ENCODE assay signal across 8 cellular contexts in the genomic region with DNA sequence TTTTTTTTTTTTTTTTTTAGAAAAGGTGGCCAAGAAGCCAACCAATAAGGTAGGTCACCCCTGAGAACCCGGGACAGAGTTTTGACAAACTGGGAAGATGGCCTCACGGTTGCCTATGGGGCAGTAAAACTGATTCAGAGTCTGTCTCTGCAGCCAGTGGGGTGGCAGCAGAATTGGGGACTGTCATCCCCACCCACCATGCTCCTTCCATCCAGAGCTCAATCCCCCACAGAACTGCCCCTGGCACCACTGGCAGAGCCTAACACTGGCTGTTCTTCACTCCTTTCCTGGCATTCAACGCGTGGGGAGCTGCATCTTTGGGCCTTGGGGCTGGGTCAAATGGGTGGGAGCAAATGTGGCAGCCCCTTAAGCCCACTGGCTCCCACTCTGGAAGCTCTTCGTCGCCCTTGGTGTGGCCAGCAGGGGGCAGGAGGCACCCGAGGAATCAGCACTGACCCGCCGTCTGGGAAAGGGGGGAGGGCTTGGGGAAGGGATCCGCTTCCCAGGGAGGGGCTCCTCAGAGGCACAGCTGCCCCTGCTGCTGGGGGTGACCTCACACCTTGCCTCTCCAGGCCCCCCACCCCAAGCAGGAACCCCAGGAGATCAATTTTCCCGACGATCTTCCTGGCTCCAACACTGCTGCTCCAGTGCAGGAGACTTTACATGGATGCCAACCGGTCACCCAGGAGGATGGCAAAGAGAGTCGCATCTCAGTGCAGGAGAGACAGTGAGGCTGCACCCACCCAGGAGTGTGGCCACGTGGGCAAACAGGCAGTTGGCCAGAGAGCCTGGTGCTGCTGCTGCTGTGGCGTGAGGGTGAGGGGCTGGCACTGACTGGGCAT. TPM values are rescaled to one million over a fixed set of nuclear protein-coding genes. Genes with fewer than 3 reads are reported as not detected.
A peak's percentile ranks its signal among the peaks of the same experiment; 100 is the strongest.
DNase-seq lines count a peak whose midpoint lies in the region; ATAC-seq and TF ChIP-seq lines count a peak whose summit lies in the region.

No MANE protein-coding gene starts in this region.

- POLR2A ChIA-PET in activated CD4-positive, alpha-beta memory T cell treated with anti-CD3 and anti-CD28 coated beads for 36 hours (lab: Charles Lee): no interaction called here
- POLR2A ChIA-PET in T-cell (lab: Charles Lee): no interaction called here

- WGBS in H9 (ENCODE audit: extremely low coverage, insufficient read length, low lambda C conversion rate): no CpG with 5 or more reads among the region's 16 CpGs

- no peak overlapping the region for H3K14ac ChIP-seq in H9 (ENCODE audit: insufficient read depth, low read length)

- H2BK15ac ChIP-seq in H9 (ENCODE audit: low read depth, low read length): no peak overlapping the region

- no peak overlapping the region for H3T11ph ChIP-seq in H9 (ENCODE audit: low read length)

- no peak overlapping the region for H3K4me3 Mint-ChIP-seq in H9
- no peak overlapping the region for H3K4me3 Mint-ChIP-seq in activated CD4-positive, alpha-beta memory T cell treated with anti-CD3 and anti-CD28 coated beads for 36 hours
- no peak overlapping the region for H3K4me3 Mint-ChIP-seq in T-cell

- no peak overlapping the region for H3K18ac ChIP-seq in H9 (ENCODE audit: insufficient read length, low read depth, low read length)

- H3K9me3 Mint-ChIP-seq in H9 (no peaks in the 10 kb centered on the region), T-cell (no peaks in the 10 kb centered on the region)
- H3K9me3 Mint-ChIP-seq in activated CD4-positive, alpha-beta memory T cell treated with anti-CD3 and anti-CD28 coated beads for 36 hours: no peaks in the 10 kb centered on the region

- no peak overlapping the region for H2AFZ ChIP-seq in H9 (ENCODE audit: low read length)

- H3K4me2 ChIP-seq in H9 (ENCODE audit: insufficient read depth, insufficient read length, low read length): no peak overlapping the region

- H3K36me3 Mint-ChIP-seq in H9 (ENCODE audit: insufficient read depth in 1 of 3, low read depth in 3 of 3) (peaks cover 7 to 19% (median 18%) of the 10 kb centered on the region in 3 experiments; a peak in 6 of 7 replicates), T-cell (peaks cover 11% of the 10 kb centered on the region)
- H3K36me3 Mint-ChIP-seq in activated CD4-positive, alpha-beta memory T cell treated with anti-CD3 and anti-CD28 coated beads for 36 hours: no peaks in the 10 kb centered on the region

- no peaks in the 10 kb centered on the region for H3K23me2 ChIP-seq in H9 (ENCODE audit: insufficient read length, low read depth, low read length, poor library complexity, severe bottlenecking)

- no peak overlapping the region for H3K9ac ChIP-seq in H9 (ENCODE audit: extremely low read depth, insufficient read length, low read length)

- no peaks in the 10 kb centered on the region for H3K4me1 ChIP-seq in H9 (ENCODE audit: insufficient read depth, low read length)

- ATAC-seq in HG03135 (IDR thresholded peaks at IDR 0.05; ENCODE audit: unreplicated experiment) (no peak), HG03521 (IDR thresholded peaks at IDR 0.05; ENCODE audit: unreplicated experiment) (no peak), T-cell (replicated peaks in 1 of 4) (no peak)

- H3K79me2 ChIP-seq in H9 (ENCODE audit: insufficient read depth, low read length): no peaks in the 10 kb centered on the region

- H3K27ac Mint-ChIP-seq in H9 (no peak overlapping the region), T-cell (no peak overlapping the region)
- H3K27ac Mint-ChIP-seq in activated CD4-positive, alpha-beta memory T cell treated with anti-CD3 and anti-CD28 coated beads for 36 hours: no peak overlapping the region

- no peak overlapping the region for H3K23ac ChIP-seq in H9 (ENCODE audit: insufficient read length, low read depth, low read length)

- H3K9me3 ChIP-seq in H9 (ENCODE audit: control insufficient read depth, low read depth, low read length): no peaks in the 10 kb centered on the region

- TF ChIP-seq CTCF in H9 (conservative IDR thresholded peaks at IDR 0.05): peak; percentile 82
- TF ChIP-seq CTCF in VCaP (conservative IDR thresholded peaks at IDR 0.05): peak; percentile 83

- peaks cover 3 to 8% of the 10 kb centered on the region in 2 experiments for H3K4me1 Mint-ChIP-seq in H9
- no peaks in the 10 kb centered on the region for H3K4me1 Mint-ChIP-seq in activated CD4-positive, alpha-beta memory T cell treated with anti-CD3 and anti-CD28 coated beads for 36 hours (ENCODE audit: low read depth)
- H3K4me1 Mint-ChIP-seq in T-cell: peaks cover 0 to 6% (median 3%) of the 10 kb centered on the region in 3 donors

- CTCF ChIA-PET in activated CD4-positive, alpha-beta memory T cell treated with anti-CD3 and anti-CD28 coated beads for 36 hours (lab: Charles Lee): interaction anchor here (0.7 to 1.7 kb wide), 8 partner anchors 8 to 357 kb away, joined by 3 to 15 read pairs (median 3); a partner anchor contains a TSS
- CTCF ChIA-PET in T-cell (lab: Charles Lee): no interaction called here

- no peak overlapping the region for H2BK20ac ChIP-seq in H9 (ENCODE audit: low read depth, low read length, poor library complexity, severe bottlenecking)

- H3K27me3 Mint-ChIP-seq in H9 (ENCODE audit: low read depth) (peaks cover 39% of the 10 kb centered on the region), T-cell (peaks cover 20 to 33% of the 10 kb centered on the region in 2 donors)
- peaks cover 27% of the 10 kb centered on the region for H3K27me3 Mint-ChIP-seq in activated CD4-positive, alpha-beta memory T cell treated with anti-CD3 and anti-CD28 coated beads for 36 hours

- DNase-seq in AG20443 (ENCODE audit: low spot score): peak; percentile 70
- peak; percentile 59 for DNase-seq in H9
- DNase-seq in iPS-NIHi7 (ENCODE audit: extremely low spot score): peak; percentile 81
- DNase-seq in activated CD4-positive, alpha-beta memory T cell treated with anti-CD3 and anti-CD28 coated beads for 36 hours: no peak
- no peak for DNase-seq in T-cell

- H2BK120ac ChIP-seq in H9 (ENCODE audit: low read depth, low read length, poor library complexity, severe bottlenecking): no peak overlapping the region

- no peak overlapping the region for H2BK5ac ChIP-seq in H9 (ENCODE audit: insufficient read length, low read length)

- intact Hi-C loops in activated CD4-positive, alpha-beta memory T cell treated with anti-CD3 and anti-CD28 coated beads for 36 hours (cut with micrococcal nuclease): no loop called here

- no peaks in the 10 kb centered on the region for H4K20me1 ChIP-seq in H9 (ENCODE audit: control insufficient read depth, insufficient read depth, insufficient read length)

- H2BK12ac ChIP-seq in H9 (ENCODE audit: insufficient read length, low read depth, low read length): no peak overlapping the region

- H4K8ac ChIP-seq in H9 (replicated peaks; ENCODE audit: insufficient read length, low read depth, low read length): no peak overlapping the region

- H3K27me3 ChIP-seq in H9 (ENCODE audit: insufficient read depth, low read length): no peaks in the 10 kb centered on the region

- no peak overlapping the region for H4K91ac ChIP-seq in H9 (ENCODE audit: insufficient read length, low read depth, low read length)

- no peak overlapping the region for H3K27ac ChIP-seq in H9 (ENCODE audit: insufficient read length, low read depth, low read length)
- H3K27ac ChIP-seq in VCaP: no peak overlapping the region

- no peak overlapping the region for H2AK5ac ChIP-seq in H9 (ENCODE audit: insufficient read length, low read length)

- no peaks in the 10 kb centered on the region for H3K79me1 ChIP-seq in H9 (ENCODE audit: insufficient read depth, low read depth, low read length, poor library complexity, severe bottlenecking)

- H3K4ac ChIP-seq in H9 (ENCODE audit: low read depth, low read length): no peak overlapping the region

- H3K56ac ChIP-seq in H9 (ENCODE audit: insufficient read length, low read depth, low read length): no peak overlapping the region

- H4K5ac ChIP-seq in H9 (ENCODE audit: insufficient read length, low read depth, low read length): no peak overlapping the region

RNA-seq across cellular contexts. Expression of a gene that starts 10.4 kb away (rescaled TPM):
- total RNA-seq in H9 (2021) (7.8 and 8.6 TPM in 2 replicates), T-cell (1 to 10 TPM; 1.5 to 9.6 (median 5.9) TPM)
- total RNA-seq in activated CD4-positive, alpha-beta memory T cell treated with anti-CD3 and anti-CD28 coated beads for 36 hours: 1 to 10 TPM; 3.2 to 4.0 TPM

RNA-seq across cellular contexts. Expression of a gene that starts 38.8 kb away (rescaled TPM):
- total RNA-seq in H9 (2021): 55.7 and 60.1 TPM in 2 replicates
- total RNA-seq in activated CD4-positive, alpha-beta memory T cell treated with anti-CD3 and anti-CD28 coated beads for 36 hours: 10 to 100 TPM; 13.1 to 13.7 TPM
- total RNA-seq in T-cell: 10 to 100 TPM; 21.0 to 43.1 (median 39.7) TPM

Comparison
In these comparisons a context has a peak if more than half of its experiments do, and no peak if none do; other contexts are left out.
1. DNase-seq: peak in AG20443 (single experiment), H9 (single experiment) and iPS-NIHi7 (single experiment); none in activated CD4-positive, alpha-beta memory T cell treated with anti-CD3 and anti-CD28 coated beads for 36 hours (single experiment) and T-cell (0 of 34).